Comparison of ENCODE assay signal across 10 cellular contexts in the genomic region with DNA sequence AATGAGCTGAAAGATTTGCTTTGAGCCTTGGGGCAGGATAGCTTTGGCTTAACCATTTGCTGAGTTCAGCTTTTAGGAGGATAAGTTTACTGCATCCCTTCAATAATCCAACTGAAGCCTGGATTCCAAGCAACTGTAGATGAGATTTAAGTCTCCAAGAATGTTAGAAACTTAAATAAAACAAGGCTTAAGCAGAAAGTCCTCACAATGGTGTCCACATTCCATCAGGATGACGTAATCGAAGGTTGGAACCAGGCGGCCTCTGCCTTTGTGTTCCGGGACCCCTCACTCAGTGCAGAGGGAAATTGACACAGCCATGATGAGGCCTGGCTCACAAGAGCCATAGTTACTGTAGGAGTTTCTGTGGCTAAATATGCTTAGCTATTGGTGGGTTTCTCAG.
DNase-seq lines count a peak whose midpoint lies in the region; ATAC-seq and TF ChIP-seq lines count a peak whose summit lies in the region.
"Had no signal": no experiment of that assay in that cellular context is flagged by ENCODE, and none has a peak within 500 bp of the region (broad histone marks: within the 10 kb centered on the region; RNA-seq: fewer than 3 reads in every experiment).

No MANE protein-coding gene starts in this region.

- H2AFZ ChIP-seq in smooth muscle cell (ENCODE audit: low read depth): no peak overlapping the region

- no peak overlapping the region for H3K27ac Mint-ChIP-seq in activated naive CD4-positive, alpha-beta T cell treated with anti-CD3 and anti-CD28 coated beads, Interleukin-2, amount 50 U/mL, for 72 hours

- H3K9ac ChIP-seq in HUES64 (ENCODE audit: low read depth, low read length) (peak overlapping the region; percentile 42; the same call in 1 of the 2 replicates), smooth muscle cell (ENCODE audit: low read depth) (no peak overlapping the region)

- H3K27ac ChIP-seq in HUES64 (ENCODE audit: low read depth, low read length) (peak overlapping the region; percentile 82), smooth muscle cell (ENCODE audit: low read depth) (peak overlapping the region; percentile 26)
- H3K27ac ChIP-seq: heart left ventricle had no signal

- H3K36me3 ChIP-seq in HUES64 (ENCODE audit: insufficient read depth, low read length) (no peaks in the 10 kb centered on the region), smooth muscle cell (ENCODE audit: low read depth) (no peaks in the 10 kb centered on the region)
- H3K36me3 ChIP-seq: heart left ventricle had no signal

- H3K4me3 ChIP-seq in HUES64 (ENCODE audit: low read length): no peak overlapping the region
- H3K4me3 ChIP-seq in astrocyte of the spinal cord (ENCODE audit: low read depth, low read length): no peak overlapping the region
- H3K4me3 ChIP-seq in smooth muscle cell: no peak overlapping the region
- H3K4me3 ChIP-seq: heart left ventricle had no signal

- in situ Hi-C loops in astrocyte of the spinal cord (cut with HindIII; ENCODE audit: low sequenced_read_pairs): no loop called here

- peaks cover 0 to 4% of the 10 kb centered on the region in 2 donors for H3K9me3 Mint-ChIP-seq in activated naive CD4-positive, alpha-beta T cell treated with anti-CD3 and anti-CD28 coated beads, Interleukin-2, amount 50 U/mL, for 72 hours

- peak overlapping the region; percentile 33 for H3K4me2 ChIP-seq in smooth muscle cell

- H3K27me3 ChIP-seq in HUES64 (ENCODE audit: insufficient read depth, low read length) (no peaks in the 10 kb centered on the region), smooth muscle cell (ENCODE audit: low read depth) (no peaks in the 10 kb centered on the region)
- H3K27me3 ChIP-seq: heart left ventricle had no signal

- DNase-seq in astrocyte of the spinal cord (ENCODE audit: low read depth, low spot score) (peak; percentile 55), iris pigment epithelial cell (ENCODE audit: low read depth) (peak; percentile 59), smooth muscle cell (lab: John Stamatoyannopoulos, UW; ENCODE audit: unreplicated experiment) (no peak), HuH-7 (ENCODE audit: low spot score) (no peak)
- DNase-seq in activated naive CD4-positive, alpha-beta T cell treated with anti-CD3 and anti-CD28 coated beads, Interleukin-2, amount 50 U/mL, for 72 hours (ENCODE audit: low spot score in 2 of 2): no peak
- DNase-seq: activated CD4-positive, alpha-beta T cell treated with anti-CD3 and anti-CD28 coated beads for 48 hours; heart left ventricle; stimulated activated CD4-positive, alpha-beta T cell treated with anti-CD3 and anti-CD28 coated beads, Interleukin-15, amount 100 ng/mL, for 24 hours had no signal

- H3K4me1 ChIP-seq in HUES64 (ENCODE audit: insufficient read depth, low read length): peaks cover 20% of the 10 kb centered on the region
- peaks cover 22% of the 10 kb centered on the region for H3K4me1 ChIP-seq in smooth muscle cell (ENCODE audit: low read depth)

- 43% methylated on average over 4 of the region's 4 CpGs for WGBS in HUES64
- WGBS in smooth muscle cell (ENCODE audit: low lambda C conversion rate): 12% methylated on average over 4 of the region's 4 CpGs

- H4K20me1 ChIP-seq in smooth muscle cell (ENCODE audit: low read depth): no peaks in the 10 kb centered on the region

- H3K36me3 Mint-ChIP-seq in activated naive CD4-positive, alpha-beta T cell treated with anti-CD3 and anti-CD28 coated beads, Interleukin-2, amount 50 U/mL, for 72 hours: no peaks in the 10 kb centered on the region

- no peaks in the 10 kb centered on the region for H3K79me2 ChIP-seq in smooth muscle cell (ENCODE audit: low read depth)

- H3K9me3 ChIP-seq in HUES64 (ENCODE audit: insufficient read depth, low read depth, low read length) (no peaks in the 10 kb centered on the region), smooth muscle cell (replicated peaks; ENCODE audit: low read depth) (no peaks in the 10 kb centered on the region)

- no peak for TF ChIP-seq CTCF in astrocyte of the spinal cord (IDR thresholded peaks at IDR 0.05; ENCODE audit: low read depth, low read length)
- no peak for TF ChIP-seq CTCF in smooth muscle cell (IDR thresholded peaks at IDR 0.05; ENCODE audit: borderline replicate concordance, insufficient read depth, poor library complexity, severe bottlenecking)

- H3F3A ChIP-seq in smooth muscle cell (ENCODE audit: low read depth): peaks cover 23% of the 10 kb centered on the region

- no peak for ATAC-seq in activated naive CD4-positive, alpha-beta T cell treated with anti-CD3 and anti-CD28 coated beads, Interleukin-2, amount 50 U/mL, for 72 hours
- no peak for ATAC-seq in GM18870 (IDR thresholded peaks at IDR 0.05; ENCODE audit: unreplicated experiment)
- ATAC-seq: heart left ventricle had no signal

Comparison
In these comparisons a context has a peak if more than half of its experiments do, and no peak if none do; other contexts are left out.
1. DNase-seq: peak in astrocyte of the spinal cord (single experiment) and iris pigment epithelial cell (single experiment); none in smooth muscle cell (single experiment), HuH-7 (single experiment) and activated naive CD4-positive, alpha-beta T cell treated with anti-CD3 and anti-CD28 coated beads, Interleukin-2, amount 50 U/mL, for 72 hours (0 of 2).